ENCODE assay signal across 9 cellular contexts in the genomic region with DNA sequence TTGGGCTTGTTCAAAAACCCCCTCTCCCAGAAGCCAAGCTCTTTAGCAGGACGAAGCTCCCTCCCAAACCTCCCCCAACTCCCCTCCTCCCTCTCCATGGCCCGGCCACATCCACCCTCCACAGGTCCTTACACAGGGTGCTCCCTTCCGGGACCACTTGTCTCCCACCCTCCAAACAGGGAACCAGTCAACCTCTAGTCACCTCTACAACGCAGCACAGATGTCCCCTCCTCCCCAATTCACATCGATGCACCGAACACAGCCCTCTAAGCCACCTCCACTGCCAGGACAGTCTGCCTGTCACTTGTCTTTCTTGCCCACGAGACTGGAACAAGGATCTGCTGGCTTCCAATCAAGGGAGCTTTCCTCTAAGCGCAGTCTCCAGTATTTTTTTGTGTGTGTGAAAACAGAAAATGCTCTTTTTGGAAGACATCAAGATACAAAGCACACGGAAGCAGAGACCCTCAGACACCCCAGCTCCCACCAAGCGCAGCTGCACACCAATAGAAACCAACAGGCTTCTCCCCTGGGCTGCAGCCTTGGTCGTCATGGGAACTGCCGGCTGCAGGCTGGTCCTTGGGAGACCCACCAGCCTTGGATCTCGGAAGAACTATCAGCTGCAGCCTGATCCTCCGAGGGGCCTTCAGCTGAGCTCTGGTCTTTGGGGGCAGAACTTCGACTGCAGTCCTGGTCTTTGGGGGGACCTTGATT. TPM values are rescaled to one million over a fixed set of nuclear protein-coding genes. Genes with fewer than 3 reads are reported as not detected.
A peak's percentile ranks its signal among the peaks of the same experiment; 100 is the strongest.
DNase-seq lines count a peak whose midpoint lies in the region; ATAC-seq and TF ChIP-seq lines count a peak whose summit lies in the region.
"Had no signal": no experiment of that assay in that cellular context is flagged by ENCODE, and none has a peak within 500 bp of the region (broad histone marks: within the 10 kb centered on the region; RNA-seq: fewer than 3 reads in every experiment).

No MANE protein-coding gene starts in this region.

- H3K4me1 Mint-ChIP-seq in activated CD4-positive, alpha-beta memory T cell treated with anti-CD3 and anti-CD28 coated beads, Interleukin-2, amount 10 ng/mL, durations not matched to agents 7 days and 5 days: peaks cover 11% of the 10 kb centered on the region

- CTCF ChIA-PET in activated CD4-positive, alpha-beta memory T cell treated with anti-CD3 and anti-CD28 coated beads, Interleukin-2, amount 10 ng/mL, durations not matched to agents 7 days and 5 days (lab: Charles Lee): interaction anchor here (0.9 to 1.4 kb wide), 3 partner anchors 35 to 179 kb away, joined by 3 read pairs; no protein-coding TSS in a partner anchor

- no peaks in the 10 kb centered on the region for H3K27me3 ChIP-seq in SU-DHL-6 (ENCODE audit: low read length)

- no peaks in the 10 kb centered on the region for H3K36me3 ChIP-seq in SU-DHL-6 (ENCODE audit: low read length)

- no peak for DNase-seq in activated naive CD4-positive, alpha-beta T cell treated with anti-CD3 and anti-CD28 coated beads, Interleukin-2, amount 50 U/mL, for 72 hours (ENCODE audit: low spot score in 2 of 2)
- no peak for DNase-seq in activated naive CD4-positive, alpha-beta T cell (lab: John Stamatoyannopoulos, UW)
- DNase-seq in activated CD4-positive, alpha-beta memory T cell treated with anti-CD3 and anti-CD28 coated beads, Interleukin-2, amount 10 ng/mL, durations not matched to agents 7 days and 5 days: no peak
- DNase-seq in posterior vena cava (ENCODE audit: low spot score) (no peak), HUDEP-2 (lab: John Stamatoyannopoulos, UW; ENCODE audit: unreplicated experiment in 76 of 76) (no peak), NCI-H345 treated with DMSO at 0.1 percent for 48 hours (lab: John Stamatoyannopoulos, UW; ENCODE audit: unreplicated experiment) (no peak)
- DNase-seq: stimulated activated naive CD4-positive, alpha-beta T cell treated with Interleukin-2 at 50 U/mL for 16 hours had no signal

- no peak overlapping the region for H3K4me3 ChIP-seq in SU-DHL-6 (ENCODE audit: insufficient read depth, low read length, poor library complexity, severe bottlenecking)

- peak overlapping the region; percentile 17; the same call in 1 of the 2 replicates for H3K9ac ChIP-seq in SU-DHL-6 (ENCODE audit: low read length)

- no peaks in the 10 kb centered on the region for H3F3A ChIP-seq in SU-DHL-6 (ENCODE audit: insufficient read depth)

- TF ChIP-seq CTCF in SU-DHL-6 (IDR thresholded peaks at IDR 0.05; ENCODE audit: insufficient read depth, low read length, poor library complexity, severe bottlenecking): no peak

- H4K20me1 ChIP-seq in SU-DHL-6 (ENCODE audit: low read depth, low read length): no peaks in the 10 kb centered on the region

- peak overlapping the region; percentile 19 for H3K4me2 ChIP-seq in SU-DHL-6 (ENCODE audit: low read depth, low read length, poor library complexity, severe bottlenecking)

- POLR2A ChIA-PET in activated CD4-positive, alpha-beta memory T cell treated with anti-CD3 and anti-CD28 coated beads, Interleukin-2, amount 10 ng/mL, durations not matched to agents 7 days and 5 days (lab: Charles Lee): interaction anchor here (1.8 kb wide), 1 partner anchor 23 kb away, joined by 4 read pairs; no protein-coding TSS in a partner anchor

- no peaks in the 10 kb centered on the region for H3K79me2 ChIP-seq in SU-DHL-6 (ENCODE audit: insufficient read depth, low read length)

- H3K27ac Mint-ChIP-seq in activated naive CD4-positive, alpha-beta T cell treated with anti-CD3 and anti-CD28 coated beads, Interleukin-2, amount 50 U/mL, for 72 hours: peak overlapping the region; percentile 24 to 62
- H3K27ac Mint-ChIP-seq in activated CD4-positive, alpha-beta memory T cell treated with anti-CD3 and anti-CD28 coated beads, Interleukin-2, amount 10 ng/mL, durations not matched to agents 7 days and 5 days: no peak overlapping the region

- H3K9me2 ChIP-seq in SU-DHL-6 (replicated peaks; ENCODE audit: insufficient read depth, low read length): no peaks in the 10 kb centered on the region

- no peaks in the 10 kb centered on the region for H3K36me3 Mint-ChIP-seq in activated naive CD4-positive, alpha-beta T cell treated with anti-CD3 and anti-CD28 coated beads, Interleukin-2, amount 50 U/mL, for 72 hours
- no peaks in the 10 kb centered on the region for H3K36me3 Mint-ChIP-seq in activated CD4-positive, alpha-beta memory T cell treated with anti-CD3 and anti-CD28 coated beads, Interleukin-2, amount 10 ng/mL, durations not matched to agents 7 days and 5 days (ENCODE audit: low read depth)

- intact Hi-C loops in posterior vena cava (cut with DNase I): no loop called here

- peak overlapping the region; percentile 28 for H2AFZ ChIP-seq in SU-DHL-6 (ENCODE audit: low read depth, low read length, severe bottlenecking)

- H3K27ac ChIP-seq in SU-DHL-6 (ENCODE audit: low read depth, low read length): peak overlapping the region; percentile 21

- H3K9me3 Mint-ChIP-seq in activated naive CD4-positive, alpha-beta T cell treated with anti-CD3 and anti-CD28 coated beads, Interleukin-2, amount 50 U/mL, for 72 hours: no peaks in the 10 kb centered on the region
- H3K9me3 Mint-ChIP-seq in activated CD4-positive, alpha-beta memory T cell treated with anti-CD3 and anti-CD28 coated beads, Interleukin-2, amount 10 ng/mL, durations not matched to agents 7 days and 5 days: no peaks in the 10 kb centered on the region

- H3K4me3 Mint-ChIP-seq in activated CD4-positive, alpha-beta memory T cell treated with anti-CD3 and anti-CD28 coated beads, Interleukin-2, amount 10 ng/mL, durations not matched to agents 7 days and 5 days: no peak overlapping the region

- no peaks in the 10 kb centered on the region for H3K27me3 Mint-ChIP-seq in activated CD4-positive, alpha-beta memory T cell treated with anti-CD3 and anti-CD28 coated beads, Interleukin-2, amount 10 ng/mL, durations not matched to agents 7 days and 5 days

- no peaks in the 10 kb centered on the region for H3K9me3 ChIP-seq in SU-DHL-6 (ENCODE audit: insufficient read depth, low read length)

- peak in 1 of 2 donors; percentile 8 for ATAC-seq in activated naive CD4-positive, alpha-beta T cell treated with anti-CD3 and anti-CD28 coated beads, Interleukin-2, amount 50 U/mL, for 72 hours
- peak; percentile 10 for ATAC-seq in HG02884 (IDR thresholded peaks at IDR 0.05; ENCODE audit: unreplicated experiment)

RNA-seq across cellular contexts. Expression of a gene that starts 26.5 kb away (rescaled TPM):
- total RNA-seq in activated naive CD4-positive, alpha-beta T cell treated with anti-CD3 and anti-CD28 coated beads, Interleukin-2, amount 50 U/mL, for 72 hours: 10 to 100 TPM; 25.0 to 37.1 TPM
- 100 to 1,000 TPM in 1 of 2 experiments, 10 to 100 TPM in 1; 99.8 to 100 TPM for total RNA-seq in activated CD4-positive, alpha-beta memory T cell treated with anti-CD3 and anti-CD28 coated beads, Interleukin-2, amount 10 ng/mL, durations not matched to agents 7 days and 5 days
- total RNA-seq in posterior vena cava: 10 to 100 TPM; 53.5 to 60.7 TPM
